In the genomic region with DNA sequence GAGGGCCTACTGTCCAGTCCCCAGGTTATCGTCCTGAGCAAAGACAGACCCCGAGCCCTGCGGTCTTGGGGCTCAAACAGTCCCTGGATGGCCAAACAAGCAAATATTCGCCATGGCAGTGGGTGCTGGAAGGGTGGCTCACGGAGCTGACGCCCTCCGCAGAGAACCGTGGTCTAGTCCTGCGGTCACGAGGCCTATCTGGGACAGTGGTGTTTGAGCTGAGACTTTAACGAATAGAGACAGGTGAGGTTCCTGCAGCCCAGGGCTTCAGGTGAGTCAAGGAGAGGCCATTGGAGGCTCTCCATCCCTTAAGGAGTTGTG, we compare ENCODE assay signal across 8 cellular contexts. TPM values are rescaled to one million over a fixed set of nuclear protein-coding genes. Genes with fewer than 3 reads are reported as not detected.
DNase-seq lines count a peak whose midpoint lies in the region; ATAC-seq and TF ChIP-seq lines count a peak whose summit lies in the region.

No MANE protein-coding gene starts in this region.

- CTCF ChIA-PET in BJ (lab: Yijun Ruan, JAX) = interaction anchor here (1.0 kb wide), 1 partner anchor 270 kb away, joined by 4 read pairs; no protein-coding TSS in a partner anchor

- no peak for ATAC-seq in GM18907 (IDR thresholded peaks at IDR 0.05; ENCODE audit: unreplicated experiment)

- no peaks in the 10 kb centered on the region for H3K36me3 ChIP-seq in BJ (ENCODE audit: control insufficient read depth, insufficient read depth, low read length)

- POLR2A ChIA-PET in BJ (lab: Charles Lee) = no interaction called here

- no peaks in the 10 kb centered on the region for H3K9me3 ChIP-seq in mononuclear cell (ENCODE audit: low read depth, low read length)

- TF ChIP-seq CTCF in BJ (IDR thresholded peaks at IDR 0.05; ENCODE audit: insufficient read depth, low read depth, low read length) = no peak
- no peak for TF ChIP-seq CTCF in LNCaP clone FGC (IDR thresholded peaks at IDR 0.05; ENCODE audit: control insufficient read depth, extremely low read depth, insufficient read depth)

- DNase-seq in BJ (ENCODE audit: low read depth) = no peak
- no peak for DNase-seq in LNCaP clone FGC (ENCODE audit: low read depth)
- DNase-seq in central memory CD4-positive, alpha-beta T cell = peak; percentile 31
- no peak for DNase-seq in ecto neural progenitor cell (ENCODE audit: low spot score)
- no peak for DNase-seq in DMS79 treated with DMSO at 0.1 percent for 48 hours (lab: John Stamatoyannopoulos, UW)
- no peak for DNase-seq in mesenteric fat pad (ENCODE audit: low spot score)

- H3K4me1 ChIP-seq in mononuclear cell (ENCODE audit: insufficient read depth, low read length) = peaks cover 43% of the 10 kb centered on the region

- H3K4me3 ChIP-seq in BJ (ENCODE audit: low read depth, low read length) = peak overlapping the region; percentile 69
- peak overlapping the region; percentile 64 for H3K4me3 ChIP-seq in LNCaP clone FGC (ENCODE audit: low read depth, low read length)
- peak overlapping the region; percentile 78 for H3K4me3 ChIP-seq in mononuclear cell (ENCODE audit: low read length)

- H3K27me3 ChIP-seq in BJ (ENCODE audit: control insufficient read depth, insufficient read depth, low read length) (no peaks in the 10 kb centered on the region), mononuclear cell (ENCODE audit: insufficient read depth, low read length) (peaks cover 2% of the 10 kb centered on the region)

RNA-seq across cellular contexts. Expression of a gene that starts 0.4 kb away (rescaled TPM):
- 21.3 and 29.9 TPM in 2 replicates for polyA plus RNA-seq in BJ (2011; rRNA removed)
- 8.6 and 11.1 TPM in 2 replicates for polyA minus RNA-seq in BJ (2011; rRNA and poly(A)+ RNA removed)
- total RNA-seq in mononuclear cell (63.8 TPM), mesenteric fat pad (47.1 TPM)
